1 cellular context compared by ENCODE assay signal in the genomic region with DNA sequence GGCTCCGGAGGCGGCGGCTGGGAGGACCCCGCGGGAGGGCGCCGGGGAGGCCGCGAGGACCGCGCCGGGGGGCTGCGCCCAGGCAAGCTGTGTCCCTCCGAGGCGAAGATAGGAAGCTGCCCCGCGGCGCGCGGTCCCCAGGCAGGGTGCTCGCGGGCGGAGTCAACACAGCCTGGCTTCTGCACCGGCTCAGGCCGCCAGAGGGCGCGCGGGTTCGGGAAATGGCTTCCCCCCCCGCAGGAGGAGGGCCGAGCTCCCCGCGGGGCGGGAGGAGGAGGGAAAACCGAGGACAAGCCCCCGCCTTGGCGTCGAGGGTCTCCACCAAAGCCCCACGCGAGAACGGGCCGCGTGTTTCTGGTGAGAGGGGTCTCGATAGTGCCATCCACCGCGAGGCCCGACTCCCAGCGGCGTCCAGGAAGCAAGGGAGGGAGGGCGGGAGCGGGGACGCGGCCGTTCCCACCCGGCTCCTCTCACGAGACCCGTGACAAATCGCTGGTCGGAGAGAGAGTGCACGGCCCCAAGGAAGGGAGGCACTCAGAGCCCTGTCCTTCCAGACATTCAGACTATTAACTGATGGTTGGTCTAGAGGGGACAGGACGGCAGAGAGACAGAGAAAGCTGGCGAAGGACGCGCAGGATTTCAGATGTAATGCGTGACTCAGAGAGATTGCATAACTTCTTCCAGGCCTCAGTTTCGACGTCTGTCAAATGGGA.
TF ChIP-seq lines count a peak whose summit lies in the region.

No MANE protein-coding gene starts in this region.

TF ChIP-seq in K562, 482 proteins besides CTCF, POLR2A, EP300 and RAD21 (continued from another document):
- TF ChIP-seq ZNF398 (CRISPR knock-in tag; IDR thresholded peaks at IDR 0.05) (no peak), ZNF592 (IDR thresholded peaks at IDR 0.05) (no peak), PCBP2 (IDR thresholded peaks at IDR 0.05; ENCODE audit: low read depth, low read length, poor library complexity, severe bottlenecking) (peak; percentile 16), ZC3H4 (CRISPR knock-in tag; IDR thresholded peaks at IDR 0.05; ENCODE audit: borderline replicate concordance) (no peak), MNT (conservative IDR thresholded peaks at IDR 0.05) (peak in 1 of 2 experiments; percentile 67; a peak in 3 of 4 replicates), CHD1 (IDR thresholded peaks at IDR 0.05; ENCODE audit: low read length) (no peak), ZFP36 (IDR thresholded peaks at IDR 0.05; ENCODE audit: low read depth, low read length, partially characterized antibody) (no peak), ZNF24 (IDR thresholded peaks at IDR 0.05) (peak; percentile 89), NCOA4 (IDR thresholded peaks at IDR 0.05; ENCODE audit: partially characterized antibody) (peak; percentile 56), TBP (optimal IDR thresholded peaks at IDR 0.05; ENCODE audit: low read depth, low read length) (no peak), CHD2 (IDR thresholded peaks at IDR 0.05; ENCODE audit: low read depth, low read length) (peak; percentile 76), SMC3 (conservative IDR thresholded peaks at IDR 0.05; ENCODE audit: insufficient read depth, low read depth, low read length) (peak; percentile 95), MTA3 (IDR thresholded peaks at IDR 0.05; ENCODE audit: borderline replicate concordance) (peak; percentile 68; the same call in 1 of the 2 replicates), DIDO1 (tag; IDR thresholded peaks at IDR 0.05; ENCODE audit: low read depth) (no peak), TCF3 (CRISPR knock-in tag; IDR thresholded peaks at IDR 0.05) (no peak), JUND (IDR thresholded peaks at IDR 0.05; ENCODE audit: borderline replicate concordance, low read depth, low read length) (peak; percentile 56; the same call in 1 of the 2 replicates), JUND (tag; IDR thresholded peaks at IDR 0.05; ENCODE audit: borderline replicate concordance, low read depth, low read length) (peak; percentile 62; the same call in 2 of the 3 replicates), MYBL2 (IDR thresholded peaks at IDR 0.05; ENCODE audit: low read depth) (no peak), MYBL2 (CRISPR knock-in tag; IDR thresholded peaks at IDR 0.05; ENCODE audit: borderline replicate concordance) (no peak), ZBTB34 (CRISPR knock-in tag; IDR thresholded peaks at IDR 0.05) (no peak), CCNT2 (IDR thresholded peaks at IDR 0.05; ENCODE audit: borderline replicate concordance, extremely low read depth, insufficient read length, low read depth, low read length) (peak; percentile 45), KLF1 (tag; IDR thresholded peaks at IDR 0.05) (no peak), HCFC1 (IDR thresholded peaks at IDR 0.05; ENCODE audit: low read depth, low read length) (no peak), KDM1A (IDR thresholded peaks at IDR 0.05) (peak; percentile 95 to 98), LARP7 (IDR thresholded peaks at IDR 0.05) (no peak), MEF2D (tag; conservative IDR thresholded peaks at IDR 0.05; ENCODE audit: low read depth) (0 out of 2 replicates have a peak, but pooled peaks have one; percentile 38), MAFK (IDR thresholded peaks at IDR 0.05; ENCODE audit: low read length) (no peak), GATAD2A (IDR thresholded peaks at IDR 0.05) (peak; percentile 80), PRPF4 (IDR thresholded peaks at IDR 0.05; ENCODE audit: insufficient read depth, low read depth, low read length, poor library complexity, severe bottlenecking) (no peak), ATF1 (CRISPR knock-in tag; IDR thresholded peaks at IDR 0.05) (no peak), ATF1 (tag; IDR thresholded peaks at IDR 0.05) (peak; percentile 58), CREBBP (IDR thresholded peaks at IDR 0.05; ENCODE audit: low read depth, low read length) (no peak), CEBPB (tag; IDR thresholded peaks at IDR 0.05) (peak; percentile 99), ZNF511 (CRISPR knock-in tag; IDR thresholded peaks at IDR 0.05) (peak; percentile 40; the same call in 1 of the 2 replicates), RFX7 (CRISPR knock-in tag; IDR thresholded peaks at IDR 0.05) (no peak), TAF7 (tag; IDR thresholded peaks at IDR 0.05) (no peak), TRIM24 (IDR thresholded peaks at IDR 0.05) (peak in 1 of 2 experiments; percentile 59; a peak in 2 of 4 replicates)
- TF ChIP-seq, protein P1, sequence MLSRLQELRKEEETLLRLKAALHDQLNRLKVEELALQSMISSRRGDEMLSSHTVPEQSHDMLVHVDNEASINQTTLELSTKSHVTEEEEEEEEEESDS (CRISPR knock-in tag; IDR thresholded peaks at IDR 0.05) = no peak
- TF ChIP-seq, protein P2, sequence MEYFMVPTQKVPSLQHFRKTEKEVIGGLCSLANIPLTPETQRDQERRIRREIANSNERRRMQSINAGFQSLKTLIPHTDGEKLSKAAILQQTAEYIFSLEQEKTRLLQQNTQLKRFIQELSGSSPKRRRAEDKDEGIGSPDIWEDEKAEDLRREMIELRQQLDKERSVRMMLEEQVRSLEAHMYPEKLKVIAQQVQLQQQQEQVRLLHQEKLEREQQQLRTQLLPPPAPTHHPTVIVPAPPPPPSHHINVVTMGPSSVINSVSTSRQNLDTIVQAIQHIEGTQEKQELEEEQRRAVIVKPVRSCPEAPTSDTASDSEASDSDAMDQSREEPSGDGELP (CRISPR knock-in tag; IDR thresholded peaks at IDR 0.05; ENCODE audit: borderline replicate concordance) = peak; percentile 54; the same call in 1 of the 2 replicates
